8 cellular contexts compared by ENCODE assay signal in genomic region chr6:32853541-32854375, GRCh38.
DNase-seq lines count a peak whose midpoint lies in the region; ATAC-seq lines count a peak whose summit lies in the region.

Gene PSMB9, plus strand, starts transcription at chr6:32854192. Its CDS starts 38 bp downstream, at chr6:32854230.
Gene TAP1, minus strand, starts transcription at chr6:32853704. Its CDS starts 68 bp downstream, at chr6:32853636.

- DNase-seq in AG08395 (ENCODE audit: low spot score): peak; percentile 96
- peak; percentile 96 for DNase-seq in NCI-H2196 (lab: John Stamatoyannopoulos, UW; ENCODE audit: unreplicated experiment)
- DNase-seq in activated CD4-positive, CD25-positive, alpha-beta regulatory T cell (lab: John Stamatoyannopoulos, UW): peak; percentile 85 to 92 (median 90)
- peak; percentile 50 to 98 (median 92) for DNase-seq in caudate nucleus (lab: John Stamatoyannopoulos, UW)
- DNase-seq in iris pigment epithelial cell (ENCODE audit: low read depth): peak; percentile 95
- peak; percentile 91 to 96 for DNase-seq in stimulated activated CD4-positive, alpha-beta T cell treated with anti-CD3 and anti-CD28 coated beads, Interleukin-12 subunit alpha, Interleukin-12 subunit beta, amount 100 ng/mL, for 24 hours (ENCODE audit: low read depth in 2 of 2)

- peak within 1 kb of the TSS; percentile 98 for H3K27ac ChIP-seq in caudate nucleus (ENCODE audit: low read depth, low read length)

- ATAC-seq in GM18861 (IDR thresholded peaks at IDR 0.05; ENCODE audit: unreplicated experiment) (peak; percentile 63), HG03095 (IDR thresholded peaks at IDR 0.05; ENCODE audit: unreplicated experiment) (peak; percentile 62)

Comparison
In these comparisons a context has a peak if more than half of its experiments do, and no peak if none do; other contexts are left out.
1. Peak in every context shown above with its lines: DNase-seq, ATAC-seq and H3K27ac ChIP-seq.